ENCODE assay signal across 8 cellular contexts in the genomic region with DNA sequence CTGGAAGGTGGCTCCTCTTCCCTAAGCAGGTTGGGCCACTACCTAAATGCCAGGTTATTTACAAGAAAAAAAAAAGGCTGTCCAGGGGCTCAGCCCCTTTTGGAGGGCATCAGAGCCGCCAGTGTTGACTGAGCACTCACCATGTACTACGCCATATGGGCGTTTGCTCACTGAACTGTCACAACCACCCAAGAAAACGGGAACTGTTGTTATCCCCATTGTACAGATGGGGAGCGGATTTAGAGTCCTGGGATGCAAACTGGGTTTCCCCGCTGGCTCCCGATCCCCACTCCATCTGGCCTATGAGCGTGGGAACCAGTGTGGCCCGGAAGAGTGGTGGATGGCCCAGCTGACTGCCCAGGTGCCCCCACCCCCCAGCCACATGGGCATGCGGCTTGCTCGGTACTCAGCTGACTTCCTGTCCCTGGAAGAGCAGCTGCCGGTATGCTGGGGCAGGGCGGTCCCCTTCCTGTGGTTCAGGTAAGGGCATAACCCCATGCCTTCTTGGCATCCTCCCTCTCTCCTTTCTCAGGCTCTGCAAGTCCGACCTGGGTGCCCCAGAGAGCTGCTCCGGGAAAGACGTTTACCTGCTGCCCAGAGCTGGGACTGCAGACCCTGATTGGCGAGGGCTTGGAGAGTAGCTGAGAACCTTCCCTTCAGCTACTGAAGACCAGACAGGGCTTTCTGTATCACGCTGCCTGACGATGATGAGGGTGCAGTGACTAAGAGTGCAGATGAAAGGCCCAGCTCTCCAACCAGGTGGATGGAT. TPM values are rescaled to one million over a fixed set of nuclear protein-coding genes. Genes with fewer than 3 reads are reported as not detected.
A peak's percentile ranks its signal among the peaks of the same experiment; 100 is the strongest.
DNase-seq lines count a peak whose midpoint lies in the region; ATAC-seq, FAIRE-seq and TF ChIP-seq lines count a peak whose summit lies in the region.

No MANE protein-coding gene starts in this region.

- no peak for ATAC-seq in GM21528 (IDR thresholded peaks at IDR 0.05; ENCODE audit: low FRiP score, unreplicated experiment)

- TF ChIP-seq CTCF in right atrium auricular region (IDR thresholded peaks at IDR 0.05): no peak
- no peak for TF ChIP-seq CTCF in D721Med (IDR thresholded peaks at IDR 0.05; ENCODE audit: insufficient read depth, missing control alignments)

- H3K4me1 ChIP-seq in right atrium auricular region: peaks cover 0 to 49% of the 10 kb centered on the region in 2 donors

- peak overlapping the region; percentile 89 to 91 for H3K27ac ChIP-seq in right atrium auricular region

- no peak overlapping the region for H3K4me3 ChIP-seq in right atrium auricular region

- H3K27me3 ChIP-seq in right atrium auricular region: no peaks in the 10 kb centered on the region

- peak; percentile 47 for DNase-seq in COLO668 (lab: John Stamatoyannopoulos, UW; ENCODE audit: unreplicated experiment)
- DNase-seq in NCI-H1694 treated with DMSO at 0.1 percent for 48 hours (lab: John Stamatoyannopoulos, UW): peak; percentile 60
- DNase-seq in activated T-cell treated with anti-CD3 and anti-CD28 coated beads, Interleukin-2, amount 50 U/mL, for 48 hours: peak; percentile 76 to 80
- no peak for DNase-seq in right atrium auricular region (ENCODE audit: low spot score)
- peak; percentile 42 to 44 for DNase-seq in stimulated activated CD8-positive, alpha-beta memory T cell treated with anti-CD3 and anti-CD28 coated beads, Interleukin-4, amount 100 ng/mL, for 1 hour (ENCODE audit: low read depth in 2 of 2, low spot score in 1 of 2)
- no peak for DNase-seq in D721Med (ENCODE audit: insufficient read length, low spot score)
- no peak for DNase-seq in AG08396 (ENCODE audit: low spot score)

- FAIRE-seq in D721Med (lab: Jason Lieb, UNC): no peak

- H3K9me3 ChIP-seq in right atrium auricular region: no peaks in the 10 kb centered on the region

- H3K36me3 ChIP-seq in right atrium auricular region: no peaks in the 10 kb centered on the region

RNA-seq across cellular contexts. Expression of gene SOCS3, which starts 16.3 kb away (rescaled TPM):
- 10 to 100 TPM; 39.9 to 56.8 TPM for total RNA-seq in right atrium auricular region

RNA-seq across cellular contexts. Expression of gene PGS1, which starts 34.8 kb away (rescaled TPM):
- total RNA-seq in right atrium auricular region: 10 to 100 TPM; 21.2 to 21.8 TPM

Comparison
In these comparisons a context has a peak if more than half of its experiments do, and no peak if none do; other contexts are left out.
1. DNase-seq: peak in COLO668 (single experiment), NCI-H1694 treated with DMSO at 0.1 percent for 48 hours (single experiment), activated T-cell treated with anti-CD3 and anti-CD28 coated beads, Interleukin-2, amount 50 U/mL, for 48 hours (2 of 2) and stimulated activated CD8-positive, alpha-beta memory T cell treated with anti-CD3 and anti-CD28 coated beads, Interleukin-4, amount 100 ng/mL, for 1 hour (2 of 2); none in right atrium auricular region (single experiment), D721Med (single experiment) and AG08396 (single experiment).